ENCODE assay signal across 17 cellular contexts in the genomic region with DNA sequence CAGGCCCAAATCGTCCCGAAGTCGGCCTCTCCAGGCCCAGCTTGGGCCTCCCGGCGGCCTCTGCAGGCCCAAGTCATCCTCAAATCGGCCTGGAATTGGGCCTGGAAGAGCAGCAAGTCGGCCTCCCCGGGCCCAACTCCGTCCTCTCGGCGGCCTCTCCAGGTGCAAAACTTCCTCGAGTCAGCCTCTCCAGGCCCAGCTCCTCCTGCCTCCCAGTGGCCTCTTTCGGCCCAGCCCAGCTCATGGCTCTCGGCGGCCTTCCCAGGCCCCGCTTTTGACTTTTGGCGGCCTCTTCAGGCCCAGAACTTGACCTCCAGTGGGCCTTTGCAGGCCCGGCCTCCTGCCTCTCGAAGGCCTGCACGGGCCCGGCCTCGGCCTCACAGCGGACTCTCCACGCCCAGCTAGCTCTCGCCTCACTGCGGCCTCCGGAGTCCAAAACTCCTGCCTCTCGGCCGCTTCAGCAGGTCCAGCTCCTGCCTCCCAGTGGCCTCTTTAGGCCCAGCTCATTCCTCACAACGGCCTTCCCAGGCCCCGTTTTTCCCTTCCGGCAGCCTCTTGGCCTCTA. TPM values are rescaled to one million over a fixed set of nuclear protein-coding genes. Genes with fewer than 3 reads are reported as not detected.
"Had no signal": no experiment of that assay in that cellular context is flagged by ENCODE, and none has a peak within 500 bp of the region (broad histone marks: within the 10 kb centered on the region; RNA-seq: fewer than 3 reads in every experiment).

No MANE protein-coding gene starts in this region.

RNA-seq across cellular contexts. Expression of a gene that starts 26.1 kb away (rescaled TPM):
- total RNA-seq: activated naive CD4-positive, alpha-beta T cell treated with anti-CD3 and anti-CD28 coated beads for 36 hours; activated naive CD4-positive, alpha-beta T cell treated with anti-CD3 and anti-CD28 coated beads, Interleukin-2, amount 50 U/mL, for 72 hours; activated naive CD8-positive, alpha-beta T cell treated with anti-CD3 and anti-CD28 coated beads for 36 hours; activated T-helper 1 cell treated with anti-CD3 and anti-CD28 coated beads, Interleukin-12 subunit alpha, Interleukin-12 subunit beta, Interleukin-2, Interleukin-4 antibody, amounts not matched to agents 30 ng/mL and 10 ng/mL and 1 ng/mL, durations not matched to agents 14 hours and 24 hours and 36 hours had no signal
- polyA plus RNA-seq: cardiac muscle cell had no signal

RNA-seq across cellular contexts. Expression of a gene that starts 33.0 kb away (rescaled TPM):
- total RNA-seq: activated naive CD4-positive, alpha-beta T cell treated with anti-CD3 and anti-CD28 coated beads for 36 hours; activated naive CD8-positive, alpha-beta T cell treated with anti-CD3 and anti-CD28 coated beads for 36 hours; activated naive CD8-positive, alpha-beta T cell treated with anti-CD3 and anti-CD28 coated beads, Interleukin-2, amount 10 ng/mL, durations not matched to agents 7 days and 5 days; activated T-cell treated with anti-CD3 and anti-CD28 coated beads, Interleukin-2, amount 50 U/mL, for 4 hours; activated T-cell treated with anti-CD3 and anti-CD28 coated beads, Interleukin-2, amount 50 U/mL, for 72 hours; activated T-helper 1 cell treated with anti-CD3 and anti-CD28 coated beads, Interleukin-12 subunit alpha, Interleukin-12 subunit beta, Interleukin-2, Interleukin-4 antibody, amounts not matched to agents 30 ng/mL and 10 ng/mL and 1 ng/mL, durations not matched to agents 14 hours and 24 hours and 36 hours; activated T-helper 17 cell treated with anti-CD3 and anti-CD28 coated beads, Interleukin-2, amount 50 U/mL, for 72 hours; activated T-helper 2 cell treated with anti-CD3 and anti-CD28 coated beads, Interferon-gamma antibody, Interleukin-2, Interleukin-4, amounts not matched to agents 10 μg/mL and 5 μg/mL and 100 μg/mL, durations not matched to agents 14 hours and 24 hours and 36 hours; adrenal gland; aorta; ascending aorta; astrocyte; body of pancreas; bronchial epithelial cell; cardiac muscle cell; cardiac septum had no signal
- polyA plus RNA-seq: adrenal gland, aorta, cardiac muscle cell had no signal
